Comparison of ENCODE assay signal across 1 cellular context in the genomic region with DNA sequence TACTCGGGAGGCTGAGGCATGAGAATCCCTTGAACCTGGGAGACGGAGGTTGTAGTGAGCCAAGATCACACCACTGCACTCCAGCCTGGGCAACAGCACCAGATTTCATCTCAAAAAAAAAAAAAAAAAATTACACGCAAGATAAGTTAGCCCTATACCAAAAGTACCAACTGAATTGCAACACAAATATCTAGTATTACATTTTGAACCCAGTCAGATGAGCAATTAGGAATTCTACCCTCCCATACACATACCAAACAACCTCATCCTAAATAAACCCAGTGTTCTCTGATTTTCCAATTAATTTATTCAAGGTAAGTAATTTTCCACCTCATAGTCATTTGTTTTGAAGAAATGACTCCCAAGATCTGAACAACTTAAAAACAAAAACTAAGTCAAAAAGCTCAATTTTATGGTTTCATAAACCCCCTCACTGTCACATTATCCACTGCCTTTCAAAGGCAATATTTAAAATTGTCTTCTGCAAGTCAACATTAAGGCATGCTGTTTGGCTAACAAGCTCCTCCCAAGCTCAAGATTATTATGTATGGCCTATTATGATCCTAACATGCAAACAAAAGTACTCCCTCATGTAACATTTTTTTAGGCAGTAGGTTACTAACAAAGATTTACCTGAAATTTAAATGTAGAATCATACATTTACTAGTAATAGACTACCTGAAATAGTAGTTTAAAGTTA.
TF ChIP-seq lines count a peak whose summit lies in the region.

No MANE protein-coding gene starts in this region.

TF ChIP-seq in GM23338, 12 proteins besides CTCF, POLR2A, EP300 and RAD21 (continued from another document):
- TF ChIP-seq, protein P1, sequence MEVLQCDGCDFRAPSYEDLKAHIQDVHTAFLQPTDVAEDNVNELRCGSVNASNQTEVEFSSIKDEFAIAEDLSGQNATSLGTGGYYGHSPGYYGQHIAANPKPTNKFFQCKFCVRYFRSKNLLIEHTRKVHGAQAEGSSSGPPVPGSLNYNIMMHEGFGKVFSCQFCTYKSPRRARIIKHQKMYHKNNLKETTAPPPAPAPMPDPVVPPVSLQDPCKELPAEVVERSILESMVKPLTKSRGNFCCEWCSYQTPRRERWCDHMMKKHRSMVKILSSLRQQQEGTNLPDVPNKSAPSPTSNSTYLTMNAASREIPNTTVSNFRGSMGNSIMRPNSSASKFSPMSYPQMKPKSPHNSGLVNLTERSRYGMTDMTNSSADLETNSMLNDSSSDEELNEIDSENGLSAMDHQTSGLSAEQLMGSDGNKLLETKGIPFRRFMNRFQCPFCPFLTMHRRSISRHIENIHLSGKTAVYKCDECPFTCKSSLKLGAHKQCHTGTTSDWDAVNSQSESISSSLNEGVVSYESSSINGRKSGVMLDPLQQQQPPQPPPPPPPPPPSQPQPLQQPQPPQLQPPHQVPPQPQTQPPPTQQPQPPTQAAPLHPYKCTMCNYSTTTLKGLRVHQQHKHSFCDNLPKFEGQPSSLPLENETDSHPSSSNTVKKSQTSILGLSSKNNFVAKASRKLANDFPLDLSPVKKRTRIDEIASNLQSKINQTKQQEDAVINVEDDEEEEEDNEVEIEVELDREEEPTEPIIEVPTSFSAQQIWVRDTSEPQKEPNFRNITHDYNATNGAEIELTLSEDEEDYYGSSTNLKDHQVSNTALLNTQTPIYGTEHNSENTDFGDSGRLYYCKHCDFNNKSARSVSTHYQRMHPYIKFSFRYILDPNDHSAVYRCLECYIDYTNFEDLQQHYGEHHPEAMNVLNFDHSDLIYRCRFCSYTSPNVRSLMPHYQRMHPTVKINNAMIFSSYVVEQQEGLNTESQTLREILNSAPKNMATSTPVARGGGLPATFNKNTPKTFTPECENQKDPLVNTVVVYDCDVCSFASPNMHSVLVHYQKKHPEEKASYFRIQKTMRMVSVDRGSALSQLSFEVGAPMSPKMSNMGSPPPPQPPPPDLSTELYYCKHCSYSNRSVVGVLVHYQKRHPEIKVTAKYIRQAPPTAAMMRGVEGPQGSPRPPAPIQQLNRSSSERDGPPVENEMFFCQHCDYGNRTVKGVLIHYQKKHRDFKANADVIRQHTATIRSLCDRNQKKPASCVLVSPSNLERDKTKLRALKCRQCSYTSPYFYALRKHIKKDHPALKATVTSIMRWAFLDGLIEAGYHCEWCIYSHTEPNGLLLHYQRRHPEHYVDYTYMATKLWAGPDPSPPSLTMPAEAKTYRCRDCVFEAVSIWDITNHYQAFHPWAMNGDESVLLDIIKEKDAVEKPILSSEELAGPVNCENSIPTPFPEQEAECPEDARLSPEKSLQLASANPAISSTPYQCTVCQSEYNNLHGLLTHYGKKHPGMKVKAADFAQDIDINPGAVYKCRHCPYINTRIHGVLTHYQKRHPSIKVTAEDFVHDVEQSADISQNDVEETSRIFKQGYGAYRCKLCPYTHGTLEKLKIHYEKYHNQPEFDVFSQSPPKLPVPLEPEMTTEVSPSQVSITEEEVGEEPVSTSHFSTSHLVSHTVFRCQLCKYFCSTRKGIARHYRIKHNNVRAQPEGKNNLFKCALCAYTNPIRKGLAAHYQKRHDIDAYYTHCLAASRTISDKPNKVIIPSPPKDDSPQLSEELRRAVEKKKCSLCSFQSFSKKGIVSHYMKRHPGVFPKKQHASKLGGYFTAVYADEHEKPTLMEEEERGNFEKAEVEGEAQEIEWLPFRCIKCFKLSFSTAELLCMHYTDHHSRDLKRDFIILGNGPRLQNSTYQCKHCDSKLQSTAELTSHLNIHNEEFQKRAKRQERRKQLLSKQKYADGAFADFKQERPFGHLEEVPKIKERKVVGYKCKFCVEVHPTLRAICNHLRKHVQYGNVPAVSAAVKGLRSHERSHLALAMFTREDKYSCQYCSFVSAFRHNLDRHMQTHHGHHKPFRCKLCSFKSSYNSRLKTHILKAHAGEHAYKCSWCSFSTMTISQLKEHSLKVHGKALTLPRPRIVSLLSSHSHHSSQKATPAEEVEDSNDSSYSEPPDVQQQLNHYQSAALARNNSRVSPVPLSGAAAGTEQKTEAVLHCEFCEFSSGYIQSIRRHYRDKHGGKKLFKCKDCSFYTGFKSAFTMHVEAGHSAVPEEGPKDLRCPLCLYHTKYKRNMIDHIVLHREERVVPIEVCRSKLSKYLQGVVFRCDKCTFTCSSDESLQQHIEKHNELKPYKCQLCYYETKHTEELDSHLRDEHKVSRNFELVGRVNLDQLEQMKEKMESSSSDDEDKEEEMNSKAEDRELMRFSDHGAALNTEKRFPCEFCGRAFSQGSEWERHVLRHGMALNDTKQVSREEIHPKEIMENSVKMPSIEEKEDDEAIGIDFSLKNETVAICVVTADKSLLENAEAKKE (CRISPR knock-in tag; IDR thresholded peaks at IDR 0.05) = no peak
- TF ChIP-seq EZH2phosphoT487 (IDR thresholded peaks at IDR 0.05; ENCODE audit: unreplicated experiment) = no peak
- no peak for TF ChIP-seq NANOG (IDR thresholded peaks at IDR 0.05; ENCODE audit: borderline replicate concordance)
- no peak for TF ChIP-seq ZNF331 (CRISPR knock-in tag; IDR thresholded peaks at IDR 0.05; ENCODE audit: low read depth)
- TF ChIP-seq EZH2 (IDR thresholded peaks at IDR 0.05; ENCODE audit: low read depth, unreplicated experiment) = no peak
